Comparison of ENCODE assay signal across 8 cellular contexts in genomic region chr2:222055328-222055727, GRCh38.
"Had no signal": no experiment of that assay in that cellular context is flagged by ENCODE, and none has a peak within 500 bp of the region (broad histone marks: within the 10 kb centered on the region; RNA-seq: fewer than 3 reads in every experiment).

No MANE protein-coding gene starts in this region.

- H3K4me3 ChIP-seq: GM12878 had no signal

- FAIRE-seq: G401.6, GM12878, GM12891, GM12892, GM18507, GM19239 had no signal

- DNase-seq: GDM1, GF-D8 had no signal
